ENCODE assay signal across 21 cellular contexts in genomic region chr14:105878125-105878524, GRCh38.
DNase-seq lines count a peak whose midpoint lies in the region; ATAC-seq and TF ChIP-seq lines count a peak whose summit lies in the region.
"Had no signal": no experiment of that assay in that cellular context is flagged by ENCODE, and none has a peak within 500 bp of the region (broad histone marks: within the 10 kb centered on the region; RNA-seq: fewer than 3 reads in every experiment).

No MANE protein-coding gene starts in this region.

- peaks cover 49% of the 10 kb centered on the region for H3K27me3 Mint-ChIP-seq in activated CD4-positive, alpha-beta T cell treated with anti-CD3 and anti-CD28 coated beads, Interleukin-2, amount 10 ng/mL, durations not matched to agents 7 days and 5 days
- no peaks in the 10 kb centered on the region for H3K27me3 Mint-ChIP-seq in progenitor cell of endocrine pancreas

- H3K4me1 ChIP-seq in Peyer's patch (no peaks in the 10 kb centered on the region), left ventricle myocardium inferior (no peaks in the 10 kb centered on the region), sigmoid colon (no peaks in the 10 kb centered on the region)
- H3K4me1 ChIP-seq: HAP-1, transverse colon had no signal

- H3K27ac ChIP-seq in Peyer's patch: no peak overlapping the region
- H3K27ac ChIP-seq in left ventricle myocardium inferior (replicated peaks): no peak overlapping the region
- H3K27ac ChIP-seq in sigmoid colon: no peak overlapping the region
- H3K27ac ChIP-seq: transverse colon had no signal

- no peak for TF ChIP-seq EP300 in sigmoid colon (IDR thresholded peaks at IDR 0.05)

- ATAC-seq in GM18868 (IDR thresholded peaks at IDR 0.05; ENCODE audit: unreplicated experiment): no peak
- ATAC-seq in GM18502 (IDR thresholded peaks at IDR 0.05; ENCODE audit: poor library complexity, unreplicated experiment): no peak
- ATAC-seq: activated CD8-positive, alpha-beta T cell treated with anti-CD3 and anti-CD28 coated beads for 36 hours; K562; stimulated activated naive CD8-positive, alpha-beta T cell treated with anti-CD3 and anti-CD28 coated beads, Interleukin-15, Interleukin-2, amounts not matched to agents 100 U/mL and 50 U/mL, for 24 hours had no signal

- POLR2A ChIA-PET in activated CD4-positive, alpha-beta T cell treated with anti-CD3 and anti-CD28 coated beads, Interleukin-2, amount 10 ng/mL, durations not matched to agents 7 days and 5 days (lab: Charles Lee): no interaction called here

- H3K9me3 ChIP-seq in Peyer's patch: no peaks in the 10 kb centered on the region
- H3K9me3 ChIP-seq in left ventricle myocardium inferior (replicated peaks): no peaks in the 10 kb centered on the region
- no peaks in the 10 kb centered on the region for H3K9me3 ChIP-seq in sigmoid colon
- H3K9me3 ChIP-seq: HAP-1, transverse colon had no signal

- no peak overlapping the region for H3K4me3 Mint-ChIP-seq in activated CD4-positive, alpha-beta T cell treated with anti-CD3 and anti-CD28 coated beads, Interleukin-2, amount 10 ng/mL, durations not matched to agents 7 days and 5 days
- no peak overlapping the region for H3K4me3 Mint-ChIP-seq in progenitor cell of endocrine pancreas (ENCODE audit: low read depth)
- H3K4me3 Mint-ChIP-seq: activated CD8-positive, alpha-beta T cell treated with anti-CD3 and anti-CD28 coated beads for 36 hours; immature natural killer cell had no signal

- no peaks in the 10 kb centered on the region for H3K27me3 ChIP-seq in Peyer's patch
- H3K27me3 ChIP-seq in left ventricle myocardium inferior (ENCODE audit: low read depth): peaks cover 78% of the 10 kb centered on the region
- H3K27me3 ChIP-seq in sigmoid colon: peaks cover 0 to 6% (median 0%) of the 10 kb centered on the region in 3 donors
- H3K27me3 ChIP-seq: transverse colon had no signal

- CTCF ChIA-PET in activated CD4-positive, alpha-beta T cell treated with anti-CD3 and anti-CD28 coated beads, Interleukin-2, amount 10 ng/mL, durations not matched to agents 7 days and 5 days (lab: Charles Lee): no interaction called here

- peak; percentile 4 for DNase-seq in activated CD4-positive, alpha-beta T cell treated with anti-CD3 and anti-CD28 coated beads, Interleukin-2, amount 10 ng/mL, durations not matched to agents 7 days and 5 days
- DNase-seq in activated CD4-positive, alpha-beta T cell treated with anti-CD3 and anti-CD28 coated beads for 48 hours: no peak
- DNase-seq in Peyer's patch (peak; percentile 5 to 35 (median 9)), left ventricle myocardium inferior (peak; percentile 5), sigmoid colon (peak; percentile 39), progenitor cell of endocrine pancreas (ENCODE audit: low spot score, unreplicated experiment) (no peak)
- DNase-seq: activated CD8-positive, alpha-beta T cell treated with anti-CD3 and anti-CD28 coated beads for 36 hours; amniotic stem cell; COR-L47; DMS79 treated with DMSO at 0.1 percent for 48 hours; immature natural killer cell; mammary epithelial cell; MV-4-11; NCI-H187; NCI-H82; stimulated activated naive CD8-positive, alpha-beta T cell treated with anti-CD3 and anti-CD28 coated beads, Interleukin-15, Interleukin-2, amounts not matched to agents 100 U/mL and 50 U/mL, for 24 hours; transverse colon had no signal

- H3K36me3 Mint-ChIP-seq in activated CD4-positive, alpha-beta T cell treated with anti-CD3 and anti-CD28 coated beads, Interleukin-2, amount 10 ng/mL, durations not matched to agents 7 days and 5 days (ENCODE audit: low read depth): no peaks in the 10 kb centered on the region
- H3K36me3 Mint-ChIP-seq in progenitor cell of endocrine pancreas (ENCODE audit: insufficient read depth): peaks cover 3% of the 10 kb centered on the region
- H3K36me3 Mint-ChIP-seq: immature natural killer cell had no signal

- H3K27ac Mint-ChIP-seq in activated CD4-positive, alpha-beta T cell treated with anti-CD3 and anti-CD28 coated beads, Interleukin-2, amount 10 ng/mL, durations not matched to agents 7 days and 5 days: no peak overlapping the region
- no peak overlapping the region for H3K27ac Mint-ChIP-seq in progenitor cell of endocrine pancreas
- H3K27ac Mint-ChIP-seq: activated CD8-positive, alpha-beta T cell treated with anti-CD3 and anti-CD28 coated beads for 36 hours; immature natural killer cell had no signal

- H3K36me3 ChIP-seq in Peyer's patch: no peaks in the 10 kb centered on the region
- H3K36me3 ChIP-seq in left ventricle myocardium inferior: no peaks in the 10 kb centered on the region
- H3K36me3 ChIP-seq in sigmoid colon: no peaks in the 10 kb centered on the region
- H3K36me3 ChIP-seq: HAP-1, transverse colon had no signal

- H3K9me3 Mint-ChIP-seq in activated CD4-positive, alpha-beta T cell treated with anti-CD3 and anti-CD28 coated beads, Interleukin-2, amount 10 ng/mL, durations not matched to agents 7 days and 5 days: no peaks in the 10 kb centered on the region
- peaks cover 41% of the 10 kb centered on the region for H3K9me3 Mint-ChIP-seq in progenitor cell of endocrine pancreas (ENCODE audit: low read depth)
- H3K9me3 Mint-ChIP-seq: activated CD8-positive, alpha-beta T cell treated with anti-CD3 and anti-CD28 coated beads for 36 hours had no signal

- intact Hi-C loops in left ventricle myocardium inferior (cut with micrococcal nuclease): no loop called here
- intact Hi-C loops in sigmoid colon (cut with DNase I): no loop called here

- TF ChIP-seq CTCF in Peyer's patch (IDR thresholded peaks at IDR 0.05) (no peak), left ventricle myocardium inferior (IDR thresholded peaks at IDR 0.05; ENCODE audit: borderline replicate concordance) (no peak), sigmoid colon (IDR thresholded peaks at IDR 0.05) (no peak), progenitor cell of endocrine pancreas (IDR thresholded peaks at IDR 0.05; ENCODE audit: unreplicated experiment) (no peak)

- peaks cover 5% of the 10 kb centered on the region for H3K4me1 Mint-ChIP-seq in activated CD4-positive, alpha-beta T cell treated with anti-CD3 and anti-CD28 coated beads, Interleukin-2, amount 10 ng/mL, durations not matched to agents 7 days and 5 days
- no peaks in the 10 kb centered on the region for H3K4me1 Mint-ChIP-seq in progenitor cell of endocrine pancreas (ENCODE audit: low read depth)
- H3K4me1 Mint-ChIP-seq: immature natural killer cell had no signal

- H3K4me3 ChIP-seq in Peyer's patch (no peak overlapping the region), left ventricle myocardium inferior (no peak overlapping the region), sigmoid colon (no peak overlapping the region)
- H3K4me3 ChIP-seq: HAP-1, K562, transverse colon had no signal

- 84 to 89% methylated on average over 12 of the region's 12 CpGs for WGBS in sigmoid colon, 2 donors

- TF ChIP-seq POLR2A in Peyer's patch (IDR thresholded peaks at IDR 0.05) (no peak), sigmoid colon (IDR thresholded peaks at IDR 0.05) (no peak)

Comparison
In these comparisons a context has a peak if more than half of its experiments do, and no peak if none do; other contexts are left out.
1. DNase-seq: peak in activated CD4-positive, alpha-beta T cell treated with anti-CD3 and anti-CD28 coated beads, Interleukin-2, amount 10 ng/mL, durations not matched to agents 7 days and 5 days (single experiment), Peyer's patch (3 of 3), left ventricle myocardium inferior (single experiment) and sigmoid colon (single experiment); none in activated CD4-positive, alpha-beta T cell treated with anti-CD3 and anti-CD28 coated beads for 48 hours (single experiment) and progenitor cell of endocrine pancreas (single experiment).